ENCODE assay signal across 20 cellular contexts in genomic region chr7:53500076-53500475, GRCh38.
"Had no signal": no experiment of that assay in that cellular context is flagged by ENCODE, and none has a peak within 500 bp of the region (broad histone marks: within the 10 kb centered on the region; RNA-seq: fewer than 3 reads in every experiment).

No MANE protein-coding gene starts in this region.

- H3K9me3 ChIP-seq: gastroesophageal sphincter, lower lobe of right lung, neutrophil, psoas muscle, right lobe of liver, upper lobe of right lung, vagina had no signal

- H3K27ac ChIP-seq: gastroesophageal sphincter, left ventricle myocardium inferior, lower lobe of right lung, neutrophil, psoas muscle, right lobe of liver, tibial artery, upper lobe of right lung, vagina had no signal

- H3K27me3 ChIP-seq: gastroesophageal sphincter, neutrophil, right lobe of liver, tibial artery, upper lobe of right lung, vagina had no signal

- H3K4me1 Mint-ChIP-seq: immature natural killer cell; naive B cell; stimulated activated memory B cell treated with anti-CD40 and anti-IgM and Interleukin-4, amounts not matched to agents 10 μg/mL and 1 μg/mL and 100 μg/mL, for 72 hours had no signal

- H3K27ac Mint-ChIP-seq: dendritic cell treated with granulocyte-macrophage colony-stimulating factor and Interleukin-4, amounts not matched to agents 40 ng/mL and 50 ng/mL, for 4 days; effector memory CD8-positive, alpha-beta T cell; immature natural killer cell; naive B cell; stimulated activated memory B cell treated with anti-CD40 and anti-IgM and Interleukin-4, amounts not matched to agents 10 μg/mL and 1 μg/mL and 100 μg/mL, for 72 hours; stimulated activated naive CD8-positive, alpha-beta T cell treated with anti-CD3 and anti-CD28 coated beads, Interleukin-15, Interleukin-2, amounts not matched to agents 100 ng/mL and 50 ng/mL, for 24 hours had no signal

- H3K36me3 ChIP-seq: gastroesophageal sphincter, left ventricle myocardium inferior, lower lobe of right lung, neutrophil, right lobe of liver, tibial artery, upper lobe of right lung, vagina had no signal

- H3K27me3 Mint-ChIP-seq: dendritic cell treated with granulocyte-macrophage colony-stimulating factor and Interleukin-4, amounts not matched to agents 40 ng/mL and 50 ng/mL, for 4 days; effector memory CD8-positive, alpha-beta T cell; naive B cell; stimulated activated memory B cell treated with anti-CD40 and anti-IgM and Interleukin-4, amounts not matched to agents 10 μg/mL and 1 μg/mL and 100 μg/mL, for 72 hours; stimulated activated naive CD8-positive, alpha-beta T cell treated with anti-CD3 and anti-CD28 coated beads, Interleukin-15, Interleukin-2, amounts not matched to agents 100 ng/mL and 50 ng/mL, for 24 hours had no signal

- H3K4me3 ChIP-seq: gastroesophageal sphincter, left ventricle myocardium inferior, lower lobe of right lung, psoas muscle, right lobe of liver, tibial artery, upper lobe of right lung, vagina had no signal

- H3K4me1 ChIP-seq: gastroesophageal sphincter, left ventricle myocardium inferior, lower lobe of right lung, psoas muscle, right lobe of liver, tibial artery, upper lobe of right lung, vagina had no signal

- H3K4me3 Mint-ChIP-seq: dendritic cell treated with granulocyte-macrophage colony-stimulating factor and Interleukin-4, amounts not matched to agents 40 ng/mL and 50 ng/mL, for 4 days; effector memory CD8-positive, alpha-beta T cell; immature natural killer cell; naive B cell; stimulated activated memory B cell treated with anti-CD40 and anti-IgM and Interleukin-4, amounts not matched to agents 10 μg/mL and 1 μg/mL and 100 μg/mL, for 72 hours; stimulated activated naive CD8-positive, alpha-beta T cell treated with anti-CD3 and anti-CD28 coated beads, Interleukin-15, Interleukin-2, amounts not matched to agents 100 ng/mL and 50 ng/mL, for 24 hours had no signal

- H3K36me3 Mint-ChIP-seq: immature natural killer cell; naive B cell; stimulated activated memory B cell treated with anti-CD40 and anti-IgM and Interleukin-4, amounts not matched to agents 10 μg/mL and 1 μg/mL and 100 μg/mL, for 72 hours had no signal

- ATAC-seq: effector memory CD8-positive, alpha-beta T cell; gastroesophageal sphincter; left cardiac atrium; lower lobe of right lung; psoas muscle; right lobe of liver; stimulated activated memory B cell treated with anti-CD40 and anti-IgM and Interleukin-4, amounts not matched to agents 10 μg/mL and 1 μg/mL and 100 μg/mL, for 72 hours; upper lobe of right lung had no signal

- DNase-seq: effector memory CD8-positive, alpha-beta T cell; immature natural killer cell; kidney; left cardiac atrium; left ventricle myocardium inferior; lower lobe of right lung; mesenchymal stem cell; naive B cell; psoas muscle; retina; right lobe of liver; stimulated activated CD4-positive, alpha-beta T cell treated with anti-CD3 and anti-CD28 coated beads, Interleukin-4, amount 100 ng/mL, for 24 hours; tibial artery; upper lobe of right lung had no signal
